15 cellular contexts compared by ENCODE assay signal in genomic region chr5:167759411-167759821, GRCh38.
DNase-seq lines count a peak whose midpoint lies in the region; ATAC-seq, FAIRE-seq and TF ChIP-seq lines count a peak whose summit lies in the region.
"Had no signal": no experiment of that assay in that cellular context is flagged by ENCODE, and none has a peak within 500 bp of the region (broad histone marks: within the 10 kb centered on the region; RNA-seq: fewer than 3 reads in every experiment).

No MANE protein-coding gene starts in this region.

- H3K9me3 ChIP-seq in A549: no peaks in the 10 kb centered on the region
- H3K9me3 ChIP-seq: colonic mucosa, esophagus squamous epithelium, uterus had no signal

- 19% methylated on average over 2 of the region's 2 CpGs for WGBS in A549 (ENCODE audit: missing lambda C conversion rate)

- H3K4me1 Mint-ChIP-seq in activated CD4-positive, alpha-beta memory T cell treated with anti-CD3 and anti-CD28 coated beads, Interleukin-2, amount 10 ng/mL, durations not matched to agents 7 days and 5 days: no peaks in the 10 kb centered on the region

- H3K9me3 Mint-ChIP-seq in activated CD4-positive, alpha-beta memory T cell treated with anti-CD3 and anti-CD28 coated beads, Interleukin-2, amount 10 ng/mL, durations not matched to agents 7 days and 5 days: no peaks in the 10 kb centered on the region
- H3K9me3 Mint-ChIP-seq: stimulated activated naive CD8-positive, alpha-beta T cell treated with anti-CD3 and anti-CD28 coated beads, Interleukin-15, Interleukin-2, amounts not matched to agents 100 ng/mL and 50 ng/mL, for 24 hours had no signal

- no peak for TF ChIP-seq CTCF in A549 (IDR thresholded peaks at IDR 0.05)

- H3K4me3 ChIP-seq in A549: no peak overlapping the region
- H3K4me3 ChIP-seq: colonic mucosa, esophagus squamous epithelium, uterus had no signal

- POLR2A ChIA-PET in A549 (lab: Yijun Ruan, JAX): no interaction called here
- POLR2A ChIA-PET in activated CD4-positive, alpha-beta memory T cell treated with anti-CD3 and anti-CD28 coated beads, Interleukin-2, amount 10 ng/mL, durations not matched to agents 7 days and 5 days (lab: Charles Lee): no interaction called here

- H3K4me2 ChIP-seq in A549: peak overlapping the region; percentile 32
- H3K4me2 ChIP-seq: KMS-11 had no signal

- TF ChIP-seq POLR2A in A549 (IDR thresholded peaks at IDR 0.05; ENCODE audit: low read length) (no peak), erythroblast (IDR thresholded peaks at IDR 0.05; ENCODE audit: low read length) (no peak)

- DNase-seq in A549 (ENCODE audit: low read depth in 1 of 2, low spot score in 1 of 2): peak; percentile 9 to 67
- DNase-seq in HT1080 (ENCODE audit: low read depth): peak; percentile 98
- DNase-seq in amniotic epithelial cell (ENCODE audit: low read depth): peak; percentile 93
- peak; percentile 91 for DNase-seq in islet precursor cell
- no peak for DNase-seq in activated CD4-positive, alpha-beta memory T cell treated with anti-CD3 and anti-CD28 coated beads, Interleukin-2, amount 10 ng/mL, durations not matched to agents 7 days and 5 days
- no peak for DNase-seq in Kasumi-1 (lab: John Stamatoyannopoulos, UW)
- DNase-seq in erythroblast (lab: John Stamatoyannopoulos, UW): no peak
- no peak for DNase-seq in NCI-H128 (lab: John Stamatoyannopoulos, UW; ENCODE audit: unreplicated experiment)
- DNase-seq: colonic mucosa, esophagus squamous epithelium, NCI-H1694, NCI-H526, uterus had no signal

- H3K27ac Mint-ChIP-seq in activated CD4-positive, alpha-beta memory T cell treated with anti-CD3 and anti-CD28 coated beads, Interleukin-2, amount 10 ng/mL, durations not matched to agents 7 days and 5 days: no peak overlapping the region
- H3K27ac Mint-ChIP-seq: stimulated activated naive CD8-positive, alpha-beta T cell treated with anti-CD3 and anti-CD28 coated beads, Interleukin-15, Interleukin-2, amounts not matched to agents 100 ng/mL and 50 ng/mL, for 24 hours had no signal

- peak overlapping the region; percentile 59 to 73 for H3K27ac ChIP-seq in A549
- H3K27ac ChIP-seq: colonic mucosa, esophagus squamous epithelium, KMS-11, uterus had no signal

- H3K36me3 Mint-ChIP-seq in activated CD4-positive, alpha-beta memory T cell treated with anti-CD3 and anti-CD28 coated beads, Interleukin-2, amount 10 ng/mL, durations not matched to agents 7 days and 5 days (ENCODE audit: low read depth): no peaks in the 10 kb centered on the region

- peaks cover 21% of the 10 kb centered on the region for H3K4me1 ChIP-seq in A549
- H3K4me1 ChIP-seq: colonic mucosa, esophagus squamous epithelium, uterus had no signal

- TF ChIP-seq RAD21 in A549 (conservative IDR thresholded peaks at IDR 0.05 in 1 of 2, IDR thresholded peaks at IDR 0.05 in 1 of 2): no peak; a peak in 2 of 5 replicates

- no peaks in the 10 kb centered on the region for H3K27me3 Mint-ChIP-seq in activated CD4-positive, alpha-beta memory T cell treated with anti-CD3 and anti-CD28 coated beads, Interleukin-2, amount 10 ng/mL, durations not matched to agents 7 days and 5 days
- H3K27me3 Mint-ChIP-seq: stimulated activated naive CD8-positive, alpha-beta T cell treated with anti-CD3 and anti-CD28 coated beads, Interleukin-15, Interleukin-2, amounts not matched to agents 100 ng/mL and 50 ng/mL, for 24 hours had no signal

- CTCF ChIA-PET in A549 (lab: Yijun Ruan, JAX): interaction anchor here (0.7 to 1.5 kb wide), 4 partner anchors 14 to 36 kb away, joined by 3 to 6 read pairs (median 4); no protein-coding TSS in a partner anchor
- CTCF ChIA-PET in activated CD4-positive, alpha-beta memory T cell treated with anti-CD3 and anti-CD28 coated beads, Interleukin-2, amount 10 ng/mL, durations not matched to agents 7 days and 5 days (lab: Charles Lee): no interaction called here

- H3K4me3 Mint-ChIP-seq in activated CD4-positive, alpha-beta memory T cell treated with anti-CD3 and anti-CD28 coated beads, Interleukin-2, amount 10 ng/mL, durations not matched to agents 7 days and 5 days: no peak overlapping the region
- H3K4me3 Mint-ChIP-seq: stimulated activated naive CD8-positive, alpha-beta T cell treated with anti-CD3 and anti-CD28 coated beads, Interleukin-15, Interleukin-2, amounts not matched to agents 100 ng/mL and 50 ng/mL, for 24 hours had no signal

- no peak for FAIRE-seq in A549 (lab: Jason Lieb, UNC)

- peak; percentile 90 to 96 for ATAC-seq in A549

- TF ChIP-seq EP300 in A549 (IDR thresholded peaks at IDR 0.05): peak; percentile 82 to 84; a peak in 3 of 5 replicates

TF ChIP-seq in A549, 52 proteins besides CTCF, POLR2A, EP300 and RAD21:
- TF ChIP-seq HES2 (IDR thresholded peaks at IDR 0.05) (peak; percentile 32; the same call in 1 of the 2 replicates), GATA3 (IDR thresholded peaks at IDR 0.05; ENCODE audit: borderline replicate concordance) (peak; percentile 44; the same call in 1 of the 2 replicates), HOXA7 (CRISPR knock-in tag; IDR thresholded peaks at IDR 0.05) (no peak), JUNB (IDR thresholded peaks at IDR 0.05) (peak; percentile 92), JUN (IDR thresholded peaks at IDR 0.05) (peak; percentile 82; a peak in 4 of 5 replicates), CEBPB (IDR thresholded peaks at IDR 0.05) (peak; percentile 57; a peak in 3 of 4 replicates), EHF (CRISPR knock-in tag; IDR thresholded peaks at IDR 0.05) (no peak), FOSL2 (IDR thresholded peaks at IDR 0.05) (peak; percentile 65; the same call in 1 of the 2 replicates), FOSL2 (CRISPR knock-in tag; IDR thresholded peaks at IDR 0.05) (peak; percentile 62), BCL3 (IDR thresholded peaks at IDR 0.05) (peak; percentile 68; the same call in 1 of the 3 replicates)

Comparison
In these comparisons a context has a peak if more than half of its experiments do, and no peak if none do; other contexts are left out.
1. DNase-seq: peak in A549 (2 of 2), HT1080 (single experiment), amniotic epithelial cell (single experiment) and islet precursor cell (single experiment); none in activated CD4-positive, alpha-beta memory T cell treated with anti-CD3 and anti-CD28 coated beads, Interleukin-2, amount 10 ng/mL, durations not matched to agents 7 days and 5 days (single experiment), Kasumi-1 (0 of 2), erythroblast (0 of 2) and NCI-H128 (single experiment).